16 cellular contexts compared by ENCODE assay signal in genomic region chr4:75834095-75834771, GRCh38.
DNase-seq lines count a peak whose midpoint lies in the region; ATAC-seq and TF ChIP-seq lines count a peak whose summit lies in the region.
"Had no signal": no experiment of that assay in that cellular context is flagged by ENCODE, and none has a peak within 500 bp of the region (broad histone marks: within the 10 kb centered on the region; RNA-seq: fewer than 3 reads in every experiment).

No MANE protein-coding gene starts in this region.

- no peak for TF ChIP-seq CTCF in NB4 (IDR thresholded peaks at IDR 0.05; ENCODE audit: low read depth, low read length)

- H3K4me3 ChIP-seq in NB4 (ENCODE audit: low read depth, low read length) = no peak overlapping the region
- H3K4me3 ChIP-seq: GM23248 had no signal

- ATAC-seq in GM19467 (IDR thresholded peaks at IDR 0.05; ENCODE audit: unreplicated experiment) = no peak
- no peak for ATAC-seq in GM18858 (IDR thresholded peaks at IDR 0.05; ENCODE audit: unreplicated experiment)
- ATAC-seq in GM21381 (IDR thresholded peaks at IDR 0.05; ENCODE audit: unreplicated experiment) = no peak
- ATAC-seq in HG03139 (IDR thresholded peaks at IDR 0.05; ENCODE audit: unreplicated experiment) = no peak
- ATAC-seq: PC-3 had no signal

- TF ChIP-seq POLR2A in NB4 (IDR thresholded peaks at IDR 0.05; ENCODE audit: extremely low read depth, insufficient read length) = no peak

- DNase-seq in NCI-H2171 treated with DMSO at 0.1 percent for 48 hours (lab: John Stamatoyannopoulos, UW) (peak; percentile 1), NCI-H2171 (lab: John Stamatoyannopoulos, UW) (no peak), NB4 (ENCODE audit: low read depth) (peak; percentile 53), fibroblast of gingiva (ENCODE audit: low read depth) (peak; percentile 70)
- DNase-seq: 8988T, DMS79 treated with DMSO at 0.1 percent for 48 hours, GM23248, NCI-H1105, NCI-H2081 treated with DMSO at 0.1 percent for 48 hours, NCI-H510A, NCI-H748 treated with DMSO at 0.1 percent for 48 hours, PC-3 had no signal
